ENCODE assay signal across 3 cellular contexts in the genomic region with DNA sequence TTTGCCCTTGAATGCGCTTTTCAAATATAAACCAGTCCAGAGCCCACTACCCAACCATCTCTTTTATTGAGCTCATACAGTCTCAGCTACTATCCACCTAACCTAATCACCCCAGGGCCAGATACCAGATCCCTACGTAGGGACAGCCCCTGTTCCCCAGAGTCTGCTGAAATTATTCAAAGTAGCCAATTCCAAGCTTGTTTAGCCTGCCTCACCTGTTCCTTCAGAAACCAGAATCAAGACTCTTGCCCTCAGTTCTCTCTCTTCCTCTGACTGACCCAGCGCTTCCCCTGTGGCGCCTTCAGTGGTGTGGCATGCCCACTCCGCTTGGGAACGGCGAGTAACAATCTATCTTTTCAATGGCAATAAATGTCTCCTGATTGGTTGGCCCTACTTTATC.
"Had no signal": no experiment of that assay in that cellular context is flagged by ENCODE, and none has a peak within 500 bp of the region (broad histone marks: within the 10 kb centered on the region; RNA-seq: fewer than 3 reads in every experiment).

No MANE protein-coding gene starts in this region.

- H3K4me3 ChIP-seq: GM12878 had no signal

- ATAC-seq: GM12878 had no signal

- DNase-seq: GDM1, GF-D8 had no signal
